ENCODE assay signal across 8 cellular contexts in genomic region chr19:42217522-42218442, GRCh38. TPM values are rescaled to one million over a fixed set of nuclear protein-coding genes. Genes with fewer than 3 reads are reported as not detected.
DNase-seq lines count a peak whose midpoint lies in the region; ATAC-seq and TF ChIP-seq lines count a peak whose summit lies in the region.

TSS of gene DEDD2 (minus strand) at chr19:42217677. CDS start at chr19:42217007, 670 bp downstream.

- peaks cover 0 to 52% of the 10 kb centered on the region in 2 donors for H3K4me1 ChIP-seq in right atrium auricular region
- peaks cover 74% of the 10 kb centered on the region for H3K4me1 ChIP-seq in vagina

- peak; percentile 84 for DNase-seq in NCI-H187 treated with DMSO at 0.1 percent for 48 hours (lab: John Stamatoyannopoulos, UW)
- DNase-seq in anterior cingulate cortex (lab: John Stamatoyannopoulos, UW): peak; percentile 40 to 99 (median 94)
- DNase-seq in right atrium auricular region (ENCODE audit: low spot score): peak; percentile 98
- DNase-seq in putamen (ENCODE audit: low spot score): peak; percentile 94
- peak; percentile 99 to 100 for DNase-seq in vagina (ENCODE audit: extremely low spot score in 2 of 2)

- H3K36me3 ChIP-seq in right atrium auricular region (peaks cover 6% of the 10 kb centered on the region), vagina (peaks cover 0 to 19% of the 10 kb centered on the region in 2 donors)

- H3K4me3 ChIP-seq in right atrium auricular region: peak within 1 kb of the TSS; percentile 76 to 92
- peak within 1 kb of the TSS; percentile 59 to 67 for H3K4me3 ChIP-seq in vagina

- H3K27me3 ChIP-seq in right atrium auricular region (no peaks in the 10 kb centered on the region), vagina (no peaks in the 10 kb centered on the region)

- H3K27ac ChIP-seq in right atrium auricular region (peak within 1 kb of the TSS; percentile 93 to 94), vagina (peak within 1 kb of the TSS; percentile 95)

- TF ChIP-seq POLR2A in GM15510 (IDR thresholded peaks at IDR 0.05; ENCODE audit: borderline replicate concordance, extremely low read depth, insufficient read length) (peak; percentile 75), vagina (IDR thresholded peaks at IDR 0.05) (peak; percentile 58 to 79)

- TF ChIP-seq CTCF in right atrium auricular region (IDR thresholded peaks at IDR 0.05): peak in 1 of 2 donors; percentile 16
- TF ChIP-seq CTCF in vagina (IDR thresholded peaks at IDR 0.05): no peak

- ATAC-seq in HG02943 (IDR thresholded peaks at IDR 0.05; ENCODE audit: low read depth, unreplicated experiment): peak; percentile 58

- intact Hi-C loops in T-helper 2 cell treated with Interferon-gamma antibody and Interleukin-4, amounts not matched to agents 100 ng/mL and 5 ng/mL, for 36 hours (cut with micrococcal nuclease): loop anchor here (1.0 to 2.0 kb wide), 4 partner anchors 18 to 66 kb away; no protein-coding TSS in a partner anchor
- intact Hi-C loops in vagina (cut with DNase I): loop anchor here (2.0 kb wide), 1 partner anchor 21 kb away; no protein-coding TSS in a partner anchor

- H3K9me3 ChIP-seq in right atrium auricular region (no peaks in the 10 kb centered on the region), vagina (no peaks in the 10 kb centered on the region)

RNA-seq across cellular contexts. Expression of gene DEDD2, which starts in this region (rescaled TPM):
- 40.3 and 40.4 TPM in 2 replicates for total RNA-seq in T-helper 2 cell treated with Interferon-gamma antibody and Interleukin-4, amounts not matched to agents 100 ng/mL and 5 ng/mL, for 36 hours
- total RNA-seq in right atrium auricular region (10 to 100 TPM; 19.2 to 24.8 TPM), vagina (25.3 TPM)

Comparison
In these comparisons a context has a peak if more than half of its experiments do, and no peak if none do; other contexts are left out.
1. Peak in every context shown above with its lines: DNase-seq, ATAC-seq, H3K4me3 ChIP-seq and H3K27ac ChIP-seq.